ENCODE assay signal across 1 cellular context in the genomic region with DNA sequence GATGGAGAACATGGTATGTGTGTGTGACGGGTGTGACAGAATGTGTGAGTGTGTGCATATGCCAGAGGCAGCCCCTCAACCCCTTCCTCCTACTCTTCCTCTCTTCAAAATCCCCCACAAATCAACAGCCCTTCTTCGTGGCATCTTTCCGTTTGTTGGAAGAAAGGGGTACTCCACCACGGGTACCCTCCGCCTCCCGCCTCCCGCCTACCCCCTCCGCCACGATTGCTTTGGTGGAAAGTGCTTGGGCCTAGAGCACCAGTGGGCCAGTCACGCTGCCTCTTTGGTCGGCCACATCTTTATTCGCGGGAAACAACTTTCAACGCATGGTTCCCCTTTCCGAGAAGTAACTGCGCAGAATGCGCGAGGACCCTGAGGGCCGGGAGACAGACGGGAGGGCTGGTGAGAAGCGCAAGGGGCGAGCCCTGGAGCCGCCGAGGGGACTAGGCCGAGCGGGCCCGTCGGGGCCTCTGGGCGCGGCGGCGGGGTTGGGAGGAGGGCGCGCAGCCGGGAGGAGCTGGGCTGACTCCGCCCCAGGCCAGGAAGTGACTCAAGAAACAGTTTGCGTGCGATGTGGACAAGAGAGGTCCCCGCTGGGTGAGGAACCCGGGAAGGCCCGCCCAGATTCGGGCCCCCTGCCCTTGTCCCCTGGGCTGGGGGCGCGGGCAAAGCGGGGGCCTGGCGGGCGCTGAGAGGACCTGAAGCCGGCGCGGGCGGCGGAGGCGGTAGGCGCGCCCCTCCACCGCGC.
A peak's percentile ranks its signal among the peaks of the same experiment; 100 is the strongest.
TF ChIP-seq lines count a peak whose summit lies in the region.

Gene CBLN3, minus strand, starts transcription at position 274 of the 748 bp plus-strand sequence. CDS start 614 bp downstream, outside the sequence.
Gene KHNYN, plus strand, starts transcription at position 560 of the 748 bp plus-strand sequence. CDS start 777 bp downstream, outside the sequence.

TF ChIP-seq in GM12878, 131 proteins besides CTCF, POLR2A, EP300 and RAD21 (continued from another document and continues in another):
- TF ChIP-seq PKNOX1 (IDR thresholded peaks at IDR 0.05) (peak; percentile 28; the same call in 1 of the 2 replicates), SMAD1 (IDR thresholded peaks at IDR 0.05; ENCODE audit: low read depth, partially characterized antibody) (peak; percentile 64), TCF12 (IDR thresholded peaks at IDR 0.05; ENCODE audit: low read depth, low read length) (peak; percentile 34; the same call in 1 of the 2 replicates), LARP7 (IDR thresholded peaks at IDR 0.05) (0 out of 2 replicates have a peak, but pooled peaks have one; percentile 55), ETV6 (conservative IDR thresholded peaks at IDR 0.05 in 1 of 2, IDR thresholded peaks at IDR 0.05 in 1 of 2; ENCODE audit: borderline replicate concordance in 1 of 2, low read depth in 1 of 2) (no peak; a peak in 1 of 4 replicates), FOXK2 (IDR thresholded peaks at IDR 0.05) (no peak; the same call in 1 of the 2 replicates), SIN3A (IDR thresholded peaks at IDR 0.05; ENCODE audit: low read depth, low read length) (no peak), BCL3 (IDR thresholded peaks at IDR 0.05; ENCODE audit: borderline replicate concordance, insufficient read depth, low read depth, low read length, poor library complexity, severe bottlenecking) (no peak), TARDBP (IDR thresholded peaks at IDR 0.05; ENCODE audit: borderline replicate concordance) (no peak), IKZF1 (conservative IDR thresholded peaks at IDR 0.05) (peak; percentile 81), HDAC6 (IDR thresholded peaks at IDR 0.05; ENCODE audit: unreplicated experiment) (no peak), CREM (IDR thresholded peaks at IDR 0.05; ENCODE audit: low read depth) (peak; percentile 17; the same call in 1 of the 2 replicates), NKRF (conservative IDR thresholded peaks at IDR 0.05) (peak; percentile 58; the same call in 1 of the 2 replicates), SRF (IDR thresholded peaks at IDR 0.05; ENCODE audit: low read depth in 2 of 2, low read length in 2 of 2) (no peak), RUNX3 (IDR thresholded peaks at IDR 0.05; ENCODE audit: low read length) (peak; percentile 24; the same call in 1 of the 2 replicates), RBBP5 (conservative IDR thresholded peaks at IDR 0.05) (no peak), EZH2 (IDR thresholded peaks at IDR 0.05; ENCODE audit: borderline replicate concordance, control insufficient read depth, low read depth, low read length) (no peak), KLF5 (IDR thresholded peaks at IDR 0.05; ENCODE audit: partially characterized antibody) (peak; percentile 62), STAT1 (conservative IDR thresholded peaks at IDR 0.05) (0 out of 2 replicates have a peak, but pooled peaks have one; percentile 65), NRF1 (conservative IDR thresholded peaks at IDR 0.05; ENCODE audit: low read depth, low read length) (no peak), CEBPB (IDR thresholded peaks at IDR 0.05; ENCODE audit: borderline replicate concordance in 1 of 2, low read depth in 2 of 2, low read length in 2 of 2) (no peak), BACH1 (IDR thresholded peaks at IDR 0.05; ENCODE audit: borderline replicate concordance) (peak; percentile 76; the same call in 1 of the 2 replicates), ATF7 (IDR thresholded peaks at IDR 0.05; ENCODE audit: low read depth) (no peak), KAT2A (conservative IDR thresholded peaks at IDR 0.05; ENCODE audit: control insufficient read depth, low read depth, low read length) (no peak), REST (IDR thresholded peaks at IDR 0.05; ENCODE audit: low read depth, low read length) (no peak), PRDM15 (CRISPR knock-in tag; IDR thresholded peaks at IDR 0.05) (no peak), TBL1XR1 (IDR thresholded peaks at IDR 0.05; ENCODE audit: low read depth, low read length) (no peak), MEF2B (IDR thresholded peaks at IDR 0.05; ENCODE audit: partially characterized antibody, poor library complexity, severe bottlenecking) (no peak), NFYA (IDR thresholded peaks at IDR 0.05; ENCODE audit: borderline replicate concordance, low read depth, low read length) (no peak), SMAD5 (IDR thresholded peaks at IDR 0.05; ENCODE audit: low read depth) (peak; percentile 49; the same call in 1 of the 2 replicates)
- TF ChIP-seq, protein P1, sequence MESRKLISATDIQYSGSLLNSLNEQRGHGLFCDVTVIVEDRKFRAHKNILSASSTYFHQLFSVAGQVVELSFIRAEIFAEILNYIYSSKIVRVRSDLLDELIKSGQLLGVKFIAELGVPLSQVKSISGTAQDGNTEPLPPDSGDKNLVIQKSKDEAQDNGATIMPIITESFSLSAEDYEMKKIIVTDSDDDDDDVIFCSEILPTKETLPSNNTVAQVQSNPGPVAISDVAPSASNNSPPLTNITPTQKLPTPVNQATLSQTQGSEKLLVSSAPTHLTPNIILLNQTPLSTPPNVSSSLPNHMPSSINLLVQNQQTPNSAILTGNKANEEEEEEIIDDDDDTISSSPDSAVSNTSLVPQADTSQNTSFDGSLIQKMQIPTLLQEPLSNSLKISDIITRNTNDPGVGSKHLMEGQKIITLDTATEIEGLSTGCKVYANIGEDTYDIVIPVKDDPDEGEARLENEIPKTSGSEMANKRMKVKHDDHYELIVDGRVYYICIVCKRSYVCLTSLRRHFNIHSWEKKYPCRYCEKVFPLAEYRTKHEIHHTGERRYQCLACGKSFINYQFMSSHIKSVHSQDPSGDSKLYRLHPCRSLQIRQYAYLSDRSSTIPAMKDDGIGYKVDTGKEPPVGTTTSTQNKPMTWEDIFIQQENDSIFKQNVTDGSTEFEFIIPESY (IDR thresholded peaks at IDR 0.05): no peak
- TF ChIP-seq, protein P2, sequence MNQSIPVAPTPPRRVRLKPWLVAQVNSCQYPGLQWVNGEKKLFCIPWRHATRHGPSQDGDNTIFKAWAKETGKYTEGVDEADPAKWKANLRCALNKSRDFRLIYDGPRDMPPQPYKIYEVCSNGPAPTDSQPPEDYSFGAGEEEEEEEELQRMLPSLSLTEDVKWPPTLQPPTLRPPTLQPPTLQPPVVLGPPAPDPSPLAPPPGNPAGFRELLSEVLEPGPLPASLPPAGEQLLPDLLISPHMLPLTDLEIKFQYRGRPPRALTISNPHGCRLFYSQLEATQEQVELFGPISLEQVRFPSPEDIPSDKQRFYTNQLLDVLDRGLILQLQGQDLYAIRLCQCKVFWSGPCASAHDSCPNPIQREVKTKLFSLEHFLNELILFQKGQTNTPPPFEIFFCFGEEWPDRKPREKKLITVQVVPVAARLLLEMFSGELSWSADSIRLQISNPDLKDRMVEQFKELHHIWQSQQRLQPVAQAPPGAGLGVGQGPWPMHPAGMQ (IDR thresholded peaks at IDR 0.05; ENCODE audit: borderline replicate concordance): no peak
- TF ChIP-seq, protein P3, sequence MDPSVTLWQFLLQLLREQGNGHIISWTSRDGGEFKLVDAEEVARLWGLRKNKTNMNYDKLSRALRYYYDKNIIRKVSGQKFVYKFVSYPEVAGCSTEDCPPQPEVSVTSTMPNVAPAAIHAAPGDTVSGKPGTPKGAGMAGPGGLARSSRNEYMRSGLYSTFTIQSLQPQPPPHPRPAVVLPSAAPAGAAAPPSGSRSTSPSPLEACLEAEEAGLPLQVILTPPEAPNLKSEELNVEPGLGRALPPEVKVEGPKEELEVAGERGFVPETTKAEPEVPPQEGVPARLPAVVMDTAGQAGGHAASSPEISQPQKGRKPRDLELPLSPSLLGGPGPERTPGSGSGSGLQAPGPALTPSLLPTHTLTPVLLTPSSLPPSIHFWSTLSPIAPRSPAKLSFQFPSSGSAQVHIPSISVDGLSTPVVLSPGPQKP (IDR thresholded peaks at IDR 0.05; ENCODE audit: low read depth, low read length): no peak; the same call in 1 of the 2 replicates
